27 cellular contexts compared by ENCODE assay signal in the genomic region with DNA sequence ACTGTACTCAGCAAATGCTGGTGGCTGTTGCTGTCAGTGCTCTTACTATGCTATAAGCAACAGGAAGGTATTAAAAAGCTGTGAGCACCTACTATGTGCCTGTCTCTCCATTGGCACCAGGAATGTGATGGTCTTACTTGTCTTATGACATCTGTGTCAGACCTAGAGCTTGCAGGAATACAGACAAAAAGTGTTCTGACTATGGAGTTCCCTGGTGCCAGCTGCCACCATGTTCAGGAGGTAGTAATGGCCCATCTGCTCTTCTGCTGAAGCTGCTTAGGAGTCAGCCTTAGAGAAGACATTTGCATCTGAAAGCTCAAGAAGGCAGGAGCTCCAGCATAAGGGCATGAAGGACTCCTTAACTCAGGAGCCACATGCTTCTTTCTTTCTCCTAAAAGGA. TPM values are rescaled to one million over a fixed set of nuclear protein-coding genes. Genes with fewer than 3 reads are reported as not detected.
"Had no signal": no experiment of that assay in that cellular context is flagged by ENCODE, and none has a peak within 500 bp of the region (broad histone marks: within the 10 kb centered on the region; RNA-seq: fewer than 3 reads in every experiment).

No MANE protein-coding gene starts in this region.

- H3K36me3 ChIP-seq: gastroesophageal sphincter, pancreas, prostate gland, uterus had no signal

- DNase-seq: activated CD4-positive, alpha-beta T cell treated with anti-CD3 and anti-CD28 coated beads for 4 hours; activated CD4-positive, alpha-beta T cell treated with anti-CD3 and anti-CD28 coated beads, Interleukin-2, amount 50 U/mL, for 4 hours; activated naive CD4-positive, alpha-beta T cell treated with Interleukin-2 at 50 U/mL for 16 hours; activated T-cell treated with anti-CD3 and anti-CD28 coated beads for 4 hours; activated T-cell treated with anti-CD3 and anti-CD28 coated beads, Interleukin-2, amount 50 U/mL, for 72 hours; aorta; body of pancreas; caudate nucleus; effector CD8-positive, alpha-beta T cell; hypothalamus; immature natural killer cell; kidney; left colon; naive B cell; nephron progenitor cell; pancreas; stimulated activated naive CD4-positive, alpha-beta T cell; T-helper 1 cell; testis; trophoblast cell; uterus had no signal

- ATAC-seq: activated T-cell treated with anti-CD3 and anti-CD28 coated beads, Interleukin-2, amount 50 U/mL, for 72 hours; body of pancreas; gastroesophageal sphincter; left colon; pancreas had no signal

- H3K27ac ChIP-seq: uterus had no signal

- H3K4me3 ChIP-seq: body of pancreas, gastroesophageal sphincter, pancreas, prostate gland, smooth muscle cell, testis, uterus had no signal

- H3K27me3 Mint-ChIP-seq: activated naive CD8-positive, alpha-beta T cell had no signal

- H3K9me3 ChIP-seq: body of pancreas, pancreas, prostate gland, testis, uterus had no signal

- H3K27ac Mint-ChIP-seq: activated naive CD8-positive, alpha-beta T cell; activated T-cell treated with anti-CD3 and anti-CD28 coated beads, Interleukin-2, amount 50 U/mL, for 72 hours; dendritic cell treated with granulocyte-macrophage colony-stimulating factor and Interleukin-4, amounts not matched to agents 40 ng/mL and 50 ng/mL, for 4 days; immature natural killer cell; mesothelial cell of epicardium; nephron progenitor cell had no signal

- H3K9me3 Mint-ChIP-seq: dendritic cell treated with granulocyte-macrophage colony-stimulating factor and Interleukin-4, amounts not matched to agents 40 ng/mL and 50 ng/mL, for 4 days; immature natural killer cell had no signal

- H3K4me3 Mint-ChIP-seq: activated naive CD8-positive, alpha-beta T cell; activated T-cell treated with anti-CD3 and anti-CD28 coated beads, Interleukin-2, amount 50 U/mL, for 72 hours; dendritic cell treated with granulocyte-macrophage colony-stimulating factor and Interleukin-4, amounts not matched to agents 40 ng/mL and 50 ng/mL, for 4 days; immature natural killer cell; mesothelial cell of epicardium; nephron progenitor cell had no signal

- H3K4me1 ChIP-seq: prostate gland, uterus had no signal

- H3K36me3 Mint-ChIP-seq: immature natural killer cell, mesothelial cell of epicardium, naive B cell had no signal

- H3K27me3 ChIP-seq: body of pancreas, gastroesophageal sphincter, pancreas, testis, uterus had no signal

RNA-seq across cellular contexts. Expression of a gene that starts 52.3 kb away (rescaled TPM):
- total RNA-seq: aorta, body of pancreas, uterus had no signal
- polyA plus RNA-seq: immature natural killer cell, pancreas had no signal
